24 cellular contexts compared by ENCODE assay signal in genomic region chr20:23273776-23274175, GRCh38.
DNase-seq lines count a peak whose midpoint lies in the region; TF ChIP-seq lines count a peak whose summit lies in the region.
"Had no signal": no experiment of that assay in that cellular context is flagged by ENCODE, and none has a peak within 500 bp of the region (broad histone marks: within the 10 kb centered on the region; RNA-seq: fewer than 3 reads in every experiment).

No MANE protein-coding gene starts in this region.

- DNase-seq in cardiac septum (ENCODE audit: low spot score) (peak; percentile 41), left ventricle myocardium inferior (no peak), islet precursor cell (peak; percentile 18), spleen (peak; percentile 55), NCI-H2081 (lab: John Stamatoyannopoulos, UW) (no peak), GOT3 (lab: John Stamatoyannopoulos, UW) (no peak)
- DNase-seq in activated CD4-positive, CD25-positive, alpha-beta regulatory T cell (lab: John Stamatoyannopoulos, UW) = no peak
- DNase-seq: 8988T; ACHN; BE2C; C1 segment of cervical spinal cord; CD4-positive, alpha-beta memory T cell; CD4-positive, CD25-positive, alpha-beta regulatory T cell; CD8-positive, alpha-beta memory T cell; COR-L47; DMS 273 treated with DMSO at 0.1 percent for 48 hours; DMS153; DMS53; DMS79; DND-41; EL; GDM1 had no signal

- H3K4me3 ChIP-seq in left ventricle myocardium inferior (no peak overlapping the region), spleen (no peak overlapping the region)
- H3K4me3 ChIP-seq: BLaER1, GM12878 had no signal

- 79 to 100% (median 90%) methylated on average over 1 to 3 of the region's 3 CpGs for WGBS in spleen, 5 donors

- no peak for TF ChIP-seq POLR2A in spleen (IDR thresholded peaks at IDR 0.05)

- H3K27me3 ChIP-seq in left ventricle myocardium inferior (ENCODE audit: low read depth) (peaks cover 3% of the 10 kb centered on the region), spleen (replicated peaks in 1 of 7) (no peaks in the 10 kb centered on the region)
- H3K27me3 ChIP-seq: BE2C, BLaER1 had no signal

- H3K4me1 ChIP-seq in left ventricle myocardium inferior = peaks cover 18% of the 10 kb centered on the region
- no peaks in the 10 kb centered on the region for H3K4me1 ChIP-seq in spleen
- H3K4me1 ChIP-seq: BE2C, BLaER1 had no signal

- TF ChIP-seq CTCF in left ventricle myocardium inferior (IDR thresholded peaks at IDR 0.05; ENCODE audit: borderline replicate concordance) (no peak), spleen (IDR thresholded peaks at IDR 0.05 in 8 of 11, conservative IDR thresholded peaks at IDR 0.05 in 3 of 11) (no peak)

- H3K36me3 ChIP-seq in left ventricle myocardium inferior (no peaks in the 10 kb centered on the region), spleen (no peaks in the 10 kb centered on the region)
- H3K36me3 ChIP-seq: BE2C, BLaER1 had no signal

- peaks cover 5% of the 10 kb centered on the region for H3K9me3 ChIP-seq in left ventricle myocardium inferior (replicated peaks)
- H3K9me3 ChIP-seq in spleen = peaks cover 0 to 13% (median 7%) of the 10 kb centered on the region in 8 donors
- H3K9me3 ChIP-seq: BE2C had no signal

- intact Hi-C loops in cardiac septum (cut with DNase I) (no loop called here), left ventricle myocardium inferior (cut with micrococcal nuclease) (no loop called here), spleen (cut with DNase I; ENCODE audit: low total_unique reads) (no loop called here)

- H3K27ac ChIP-seq in left ventricle myocardium inferior (replicated peaks) (no peak overlapping the region), spleen (no peak overlapping the region)
- H3K27ac ChIP-seq: BLaER1 had no signal

Comparison
In these comparisons a context has a peak if more than half of its experiments do, and no peak if none do; other contexts are left out.
1. DNase-seq: peak in cardiac septum (single experiment), islet precursor cell (single experiment) and spleen (single experiment); none in left ventricle myocardium inferior (single experiment), activated CD4-positive, CD25-positive, alpha-beta regulatory T cell (0 of 4), NCI-H2081 (0 of 2) and GOT3 (single experiment).